8 cellular contexts compared by ENCODE assay signal in genomic region chr13:78609464-78610205, GRCh38. TPM values are rescaled to one million over a fixed set of nuclear protein-coding genes. Genes with fewer than 3 reads are reported as not detected.
A peak's percentile ranks its signal among the peaks of the same experiment; 100 is the strongest.
DNase-seq lines count a peak whose midpoint lies in the region; ATAC-seq, FAIRE-seq and TF ChIP-seq lines count a peak whose summit lies in the region.

No MANE protein-coding gene starts in this region.

- H3K27me3 Mint-ChIP-seq in activated T-cell treated with anti-CD3 and anti-CD28 coated beads, Interleukin-2, amount 50 U/mL, for 24 hours = peaks cover 73% of the 10 kb centered on the region

- H3K79me2 ChIP-seq in HepG2 (ENCODE audit: insufficient read depth, low read length) = no peaks in the 10 kb centered on the region

- H3K36me3 Mint-ChIP-seq in activated T-cell treated with anti-CD3 and anti-CD28 coated beads, Interleukin-2, amount 50 U/mL, for 24 hours (ENCODE audit: low read depth) = peaks cover 11% of the 10 kb centered on the region

- H3K4me1 Mint-ChIP-seq in activated T-cell treated with anti-CD3 and anti-CD28 coated beads, Interleukin-2, amount 50 U/mL, for 24 hours (ENCODE audit: low read depth) = peaks cover 35% of the 10 kb centered on the region

- H3K27ac ChIP-seq in HepG2 (ENCODE audit: extremely low read length, insufficient read depth, low read length) (no peak overlapping the region), tibial nerve (no peak overlapping the region)

- no peaks in the 10 kb centered on the region; the same call in 1 of the 2 replicates for H4K20me1 ChIP-seq in HepG2 (ENCODE audit: insufficient read depth, low read length)

- TF ChIP-seq EP300 in HepG2 (IDR thresholded peaks at IDR 0.05; ENCODE audit: low read depth in 2 of 2, low read length in 2 of 2) = no peak
- TF ChIP-seq EP300 in HepG2 (CRISPR knock-in tag; IDR thresholded peaks at IDR 0.05; ENCODE audit: borderline replicate concordance) = no peak
- no peak for TF ChIP-seq EP300 in tibial nerve (IDR thresholded peaks at IDR 0.05)

- TF ChIP-seq RAD21 in HepG2 (CRISPR knock-in tag; IDR thresholded peaks at IDR 0.05) = no peak

- intact Hi-C loops in HepG2 (cut with micrococcal nuclease; ENCODE audit: unreplicated experiment) = loop anchor here (2.0 kb wide), 1 partner anchor 37 kb away; no protein-coding TSS in a partner anchor

- H3K9ac ChIP-seq in HepG2 (ENCODE audit: insufficient read depth, low read depth, low read length) = no peak overlapping the region

- H3K27ac Mint-ChIP-seq in activated T-cell treated with anti-CD3 and anti-CD28 coated beads, Interleukin-2, amount 50 U/mL, for 24 hours = no peak overlapping the region

- peak overlapping the region; percentile 67 for H3K4me3 Mint-ChIP-seq in activated T-cell treated with anti-CD3 and anti-CD28 coated beads, Interleukin-2, amount 50 U/mL, for 24 hours

- H3K9me3 Mint-ChIP-seq in activated T-cell treated with anti-CD3 and anti-CD28 coated beads, Interleukin-2, amount 50 U/mL, for 24 hours = no peaks in the 10 kb centered on the region

- ATAC-seq in HepG2 = peak; percentile 65

- TF ChIP-seq CTCF in HepG2 (CRISPR knock-in tag; IDR thresholded peaks at IDR 0.05) (no peak), tibial nerve (IDR thresholded peaks at IDR 0.05) (no peak)

- 70% methylated on average over 7 of the region's 33 CpGs for WGBS in HepG2 (ENCODE audit: low lambda C conversion rate)
- WGBS in tibial nerve, 2 donors = 23% methylated on average over 22 to 33 of the region's 33 CpGs

- H3K36me3 ChIP-seq in HepG2 (replicated peaks in 1 of 2; ENCODE audit: control insufficient read depth in 1 of 2, insufficient read depth in 2 of 2, low read length in 2 of 2) = peaks cover 0 to 5% of the 10 kb centered on the region in 2 experiments; a peak in 2 of 5 replicates
- peaks cover 0 to 11% (median 0%) of the 10 kb centered on the region in 3 donors for H3K36me3 ChIP-seq in tibial nerve

- H3K9me3 ChIP-seq in HepG2 (ENCODE audit: low read length) = no peaks in the 10 kb centered on the region
- no peaks in the 10 kb centered on the region for H3K9me3 ChIP-seq in tibial nerve

- DNase-seq in activated T-cell treated with anti-CD3 and anti-CD28 coated beads, Interleukin-2, amount 50 U/mL, for 24 hours = no peak
- no peak for DNase-seq in activated T-cell treated with anti-CD3 and anti-CD28 coated beads, Interleukin-2, amount 50 U/mL, for 1 hour
- DNase-seq in astrocyte of the hippocampus (ENCODE audit: low read depth, low spot score) (peak; percentile 47), HepG2 (ENCODE audit: low spot score) (no peak), tibial nerve (ENCODE audit: low spot score in 2 of 2) (no peak), RPMI8226 (no peak), GF-D8 (lab: John Stamatoyannopoulos, UW) (no peak), frontal cortex (ENCODE audit: low spot score in 2 of 2) (no peak)

- H3K4me2 ChIP-seq in HepG2 (ENCODE audit: low read depth, low read length) = peak overlapping the region; percentile 88

- no TSS peak for BruUV-seq in HepG2 (replicated peaks; lab: Mats Ljungman, UMichigan)

- no peak overlapping the region for H2AFZ ChIP-seq in HepG2 (ENCODE audit: low read length)

- H3K4me3 ChIP-seq in HepG2 (replicated peaks in 1 of 3; ENCODE audit: insufficient read depth in 1 of 3, low read depth in 2 of 3, low read length in 3 of 3) = peak overlapping the region; percentile 58 to 73 (median 69)
- H3K4me3 ChIP-seq in tibial nerve = peak overlapping the region; percentile 22 to 57 (median 44)

- TF ChIP-seq POLR2A in HepG2 (IDR thresholded peaks at IDR 0.05; ENCODE audit: insufficient read depth in 1 of 2, low read depth in 2 of 2, low read length in 2 of 2) (no peak), tibial nerve (IDR thresholded peaks at IDR 0.05) (no peak)

- H3K27me3 ChIP-seq in HepG2 (ENCODE audit: control insufficient read depth in 1 of 2, insufficient read depth in 2 of 2, low read length in 2 of 2) (peaks cover 3 to 55% of the 10 kb centered on the region in 2 experiments), tibial nerve (peaks cover 12 to 72% of the 10 kb centered on the region in 2 donors)

- CTCF ChIA-PET in HepG2 (lab: Yijun Ruan, JAX; ENCODE audit: low intra/inter-chr PET ratio, low total read pairs) = no interaction called here

- POLR2A ChIA-PET in HepG2 (lab: Yijun Ruan, JAX) = no interaction called here

- H3K4me1 ChIP-seq in HepG2 (ENCODE audit: insufficient read depth, low read length) (peaks cover 25% of the 10 kb centered on the region), tibial nerve (peaks cover 0 to 34% (median 20%) of the 10 kb centered on the region in 4 donors)

- FAIRE-seq in HepG2 (lab: Jason Lieb, UNC) (no peak), frontal cortex (lab: Jason Lieb, UNC) (no peak)

- in situ Hi-C loops in HepG2 (cut with HindIII; ENCODE audit: extremely low pct_ligation_motif_present, low pct_unique_long_range_greater_than_20kb) = no loop called here

TF ChIP-seq in HepG2, 621 proteins besides CTCF, POLR2A, EP300 and RAD21:
- TF ChIP-seq ZNF446 (CRISPR knock-in tag; IDR thresholded peaks at IDR 0.05) = no peak
- peak; percentile 23 for TF ChIP-seq RBM39 (IDR thresholded peaks at IDR 0.05; ENCODE audit: low read depth, low read length, poor library complexity, severe bottlenecking)

RNA-seq across cellular contexts. Expression of gene POU4F1, which starts 6.3 kb away (rescaled TPM):
- total RNA-seq in HepG2 (2016; rRNA removed; fragmentation: Illumina TruSeq; extraction: Trizol) (0.74 and 1.1 TPM in 2 replicates), tibial nerve (not detected), frontal cortex (under 0.01 TPM)
- 0.10 TPM in 1 of 2 replicates, not detected in the other for total RNA-seq in HepG2 (2016; cell fraction: cytosol; rRNA removed; fragmentation: Illumina TruSeq; extraction: Trizol; ENCODE audit: low read depth)
- 0.54 and 0.87 TPM in 2 replicates for total RNA-seq in HepG2 (2016; cell fraction: insoluble cytoplasmic fraction; rRNA removed; fragmentation: Illumina TruSeq; extraction: Trizol)
- 0.34 and 0.41 TPM in 2 replicates for total RNA-seq in HepG2 (2016; cell fraction: membrane; rRNA removed; fragmentation: Illumina TruSeq; extraction: Trizol)
- 1.5 and 1.6 TPM in 2 replicates for total RNA-seq in HepG2 (2016; cell fraction: nucleus; rRNA removed; fragmentation: Illumina TruSeq; extraction: Trizol)
- 1.0 and 1.3 TPM in 2 replicates for polyA plus RNA-seq in HepG2 (2011; rRNA removed)
- polyA plus RNA-seq in HepG2 (2011; cell fraction: cytosol; rRNA removed) = 0.21 and 0.54 TPM in 2 replicates
- 4.2 and 5.2 TPM in 2 replicates for polyA plus RNA-seq in HepG2 (2011; cell fraction: nucleus; rRNA removed)
- 1.3 and 2.9 TPM in 2 replicates for polyA plus RNA-seq in HepG2 (2012)
- polyA plus RNA-seq in HepG2 (2016; cell fraction: cytosol; fragmentation: Illumina TruSeq; extraction: Trizol; ENCODE audit: low read depth) = 0.05 and 0.07 TPM in 2 replicates
- polyA plus RNA-seq in HepG2 (2016; cell fraction: insoluble cytoplasmic fraction; fragmentation: Illumina TruSeq; extraction: Trizol; ENCODE audit: low read depth) = 0.76 and 0.91 TPM in 2 replicates
- 0.16 and 0.19 TPM in 2 replicates for polyA plus RNA-seq in HepG2 (2016; cell fraction: membrane; fragmentation: Illumina TruSeq; extraction: Trizol; ENCODE audit: low read depth)
- 3.4 TPM in 2 replicates for polyA plus RNA-seq in HepG2 (2016; cell fraction: nucleus; fragmentation: Illumina TruSeq; extraction: Trizol; ENCODE audit: insufficient read depth, low read depth)
- 0.40 TPM in 1 of 2 replicates, not detected in the other for polyA minus RNA-seq in HepG2 (2011; rRNA and poly(A)+ RNA removed; ENCODE audit: low replicate concordance)
- 0.40 and 0.44 TPM in 2 replicates for polyA minus RNA-seq in HepG2 (2011; cell fraction: cytosol; rRNA and poly(A)+ RNA removed)
- polyA minus RNA-seq in HepG2 (2011; cell fraction: nucleus; rRNA and poly(A)+ RNA removed) = 1.4 and 1.9 TPM in 2 replicates

RNA-seq across cellular contexts. Expression of gene OBI1, which starts 49.3 kb away (rescaled TPM):
- total RNA-seq in HepG2 (2016; rRNA removed; fragmentation: Illumina TruSeq; extraction: Trizol) = 23.5 and 38.8 TPM in 2 replicates
- 6.4 and 7.1 TPM in 2 replicates for total RNA-seq in HepG2 (2016; cell fraction: cytosol; rRNA removed; fragmentation: Illumina TruSeq; extraction: Trizol; ENCODE audit: low read depth)
- total RNA-seq in HepG2 (2016; cell fraction: insoluble cytoplasmic fraction; rRNA removed; fragmentation: Illumina TruSeq; extraction: Trizol) = 23.2 and 39.3 TPM in 2 replicates
- 9.0 and 11.1 TPM in 2 replicates for total RNA-seq in HepG2 (2016; cell fraction: membrane; rRNA removed; fragmentation: Illumina TruSeq; extraction: Trizol)
- 20.1 and 20.2 TPM in 2 replicates for total RNA-seq in HepG2 (2016; cell fraction: nucleus; rRNA removed; fragmentation: Illumina TruSeq; extraction: Trizol)
- 5.7 and 7.8 TPM in 2 replicates for polyA plus RNA-seq in HepG2 (2011; rRNA removed)
- 2.3 and 4.1 TPM in 2 replicates for polyA plus RNA-seq in HepG2 (2011; cell fraction: cytosol; rRNA removed)
- polyA plus RNA-seq in HepG2 (2011; cell fraction: nucleus; rRNA removed) = 4.4 and 4.8 TPM in 2 replicates
- polyA plus RNA-seq in HepG2 (2012) = 7.6 and 13.1 TPM in 2 replicates
- 0.52 and 0.69 TPM in 2 replicates for polyA plus RNA-seq in HepG2 (2016; cell fraction: cytosol; fragmentation: Illumina TruSeq; extraction: Trizol; ENCODE audit: low read depth)
- polyA plus RNA-seq in HepG2 (2016; cell fraction: insoluble cytoplasmic fraction; fragmentation: Illumina TruSeq; extraction: Trizol; ENCODE audit: low read depth) = 21.4 and 23.0 TPM in 2 replicates
- 1.8 and 2.8 TPM in 2 replicates for polyA plus RNA-seq in HepG2 (2016; cell fraction: membrane; fragmentation: Illumina TruSeq; extraction: Trizol; ENCODE audit: low read depth)
- polyA plus RNA-seq in HepG2 (2016; cell fraction: nucleus; fragmentation: Illumina TruSeq; extraction: Trizol; ENCODE audit: insufficient read depth, low read depth) = 11.9 and 12.3 TPM in 2 replicates
- 11.9 and 14.5 TPM in 2 replicates for polyA minus RNA-seq in HepG2 (2011; rRNA and poly(A)+ RNA removed; ENCODE audit: low replicate concordance)
- 7.2 and 8.6 TPM in 2 replicates for polyA minus RNA-seq in HepG2 (2011; cell fraction: cytosol; rRNA and poly(A)+ RNA removed)
- polyA minus RNA-seq in HepG2 (2011; cell fraction: nucleus; rRNA and poly(A)+ RNA removed) = 23.0 and 25.6 TPM in 2 replicates
- 10 to 100 TPM in 3 of 4 donors, 1 to 10 TPM in 1; 8.4 to 16.1 (median 12.3) TPM for total RNA-seq in tibial nerve
- 86.8 TPM for total RNA-seq in frontal cortex
